1 cellular context compared by ENCODE assay signal in the genomic region with DNA sequence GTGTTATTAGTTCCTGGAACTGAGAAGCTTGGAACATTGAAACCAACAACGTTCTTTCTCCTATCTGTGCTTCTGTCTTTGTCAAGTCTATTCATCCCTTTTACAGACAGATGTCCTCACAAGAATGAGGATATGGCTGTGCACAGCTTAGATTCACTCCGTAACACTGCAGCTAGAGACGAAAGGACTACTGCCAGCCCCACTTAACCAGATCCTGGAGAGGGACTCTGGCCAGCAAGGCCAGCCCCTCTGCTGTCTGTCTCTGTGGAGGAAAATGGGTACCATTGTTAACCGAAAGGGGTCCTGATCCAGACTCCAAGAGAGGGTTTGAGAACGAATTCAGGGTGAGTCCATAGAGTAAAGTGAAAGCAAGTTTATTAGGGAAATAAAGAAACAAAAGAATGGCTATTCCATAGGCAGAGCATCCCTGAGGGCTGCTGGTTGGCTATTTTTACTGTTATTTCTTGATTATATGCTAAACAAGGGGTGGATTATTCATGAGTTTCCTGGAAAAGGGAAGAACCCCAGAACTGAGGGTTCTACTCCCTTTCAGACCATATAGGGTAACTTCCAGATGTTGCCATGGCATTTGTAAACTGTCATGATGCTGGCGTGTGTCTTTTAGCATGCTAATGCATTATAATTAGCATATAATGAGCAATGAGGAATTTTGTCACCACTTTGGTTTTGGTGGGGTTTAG.
TF ChIP-seq lines count a peak whose summit lies in the region.

No MANE protein-coding gene starts in this region.

TF ChIP-seq in GM23338, 12 proteins besides CTCF, POLR2A, EP300 and RAD21:
- TF ChIP-seq EZH2 (IDR thresholded peaks at IDR 0.05; ENCODE audit: low read depth, unreplicated experiment) (no peak), STAT1 (IDR thresholded peaks at IDR 0.05; ENCODE audit: unreplicated experiment) (no peak), JUNB (IDR thresholded peaks at IDR 0.05; ENCODE audit: unreplicated experiment) (no peak)
- TF ChIP-seq, protein P1, sequence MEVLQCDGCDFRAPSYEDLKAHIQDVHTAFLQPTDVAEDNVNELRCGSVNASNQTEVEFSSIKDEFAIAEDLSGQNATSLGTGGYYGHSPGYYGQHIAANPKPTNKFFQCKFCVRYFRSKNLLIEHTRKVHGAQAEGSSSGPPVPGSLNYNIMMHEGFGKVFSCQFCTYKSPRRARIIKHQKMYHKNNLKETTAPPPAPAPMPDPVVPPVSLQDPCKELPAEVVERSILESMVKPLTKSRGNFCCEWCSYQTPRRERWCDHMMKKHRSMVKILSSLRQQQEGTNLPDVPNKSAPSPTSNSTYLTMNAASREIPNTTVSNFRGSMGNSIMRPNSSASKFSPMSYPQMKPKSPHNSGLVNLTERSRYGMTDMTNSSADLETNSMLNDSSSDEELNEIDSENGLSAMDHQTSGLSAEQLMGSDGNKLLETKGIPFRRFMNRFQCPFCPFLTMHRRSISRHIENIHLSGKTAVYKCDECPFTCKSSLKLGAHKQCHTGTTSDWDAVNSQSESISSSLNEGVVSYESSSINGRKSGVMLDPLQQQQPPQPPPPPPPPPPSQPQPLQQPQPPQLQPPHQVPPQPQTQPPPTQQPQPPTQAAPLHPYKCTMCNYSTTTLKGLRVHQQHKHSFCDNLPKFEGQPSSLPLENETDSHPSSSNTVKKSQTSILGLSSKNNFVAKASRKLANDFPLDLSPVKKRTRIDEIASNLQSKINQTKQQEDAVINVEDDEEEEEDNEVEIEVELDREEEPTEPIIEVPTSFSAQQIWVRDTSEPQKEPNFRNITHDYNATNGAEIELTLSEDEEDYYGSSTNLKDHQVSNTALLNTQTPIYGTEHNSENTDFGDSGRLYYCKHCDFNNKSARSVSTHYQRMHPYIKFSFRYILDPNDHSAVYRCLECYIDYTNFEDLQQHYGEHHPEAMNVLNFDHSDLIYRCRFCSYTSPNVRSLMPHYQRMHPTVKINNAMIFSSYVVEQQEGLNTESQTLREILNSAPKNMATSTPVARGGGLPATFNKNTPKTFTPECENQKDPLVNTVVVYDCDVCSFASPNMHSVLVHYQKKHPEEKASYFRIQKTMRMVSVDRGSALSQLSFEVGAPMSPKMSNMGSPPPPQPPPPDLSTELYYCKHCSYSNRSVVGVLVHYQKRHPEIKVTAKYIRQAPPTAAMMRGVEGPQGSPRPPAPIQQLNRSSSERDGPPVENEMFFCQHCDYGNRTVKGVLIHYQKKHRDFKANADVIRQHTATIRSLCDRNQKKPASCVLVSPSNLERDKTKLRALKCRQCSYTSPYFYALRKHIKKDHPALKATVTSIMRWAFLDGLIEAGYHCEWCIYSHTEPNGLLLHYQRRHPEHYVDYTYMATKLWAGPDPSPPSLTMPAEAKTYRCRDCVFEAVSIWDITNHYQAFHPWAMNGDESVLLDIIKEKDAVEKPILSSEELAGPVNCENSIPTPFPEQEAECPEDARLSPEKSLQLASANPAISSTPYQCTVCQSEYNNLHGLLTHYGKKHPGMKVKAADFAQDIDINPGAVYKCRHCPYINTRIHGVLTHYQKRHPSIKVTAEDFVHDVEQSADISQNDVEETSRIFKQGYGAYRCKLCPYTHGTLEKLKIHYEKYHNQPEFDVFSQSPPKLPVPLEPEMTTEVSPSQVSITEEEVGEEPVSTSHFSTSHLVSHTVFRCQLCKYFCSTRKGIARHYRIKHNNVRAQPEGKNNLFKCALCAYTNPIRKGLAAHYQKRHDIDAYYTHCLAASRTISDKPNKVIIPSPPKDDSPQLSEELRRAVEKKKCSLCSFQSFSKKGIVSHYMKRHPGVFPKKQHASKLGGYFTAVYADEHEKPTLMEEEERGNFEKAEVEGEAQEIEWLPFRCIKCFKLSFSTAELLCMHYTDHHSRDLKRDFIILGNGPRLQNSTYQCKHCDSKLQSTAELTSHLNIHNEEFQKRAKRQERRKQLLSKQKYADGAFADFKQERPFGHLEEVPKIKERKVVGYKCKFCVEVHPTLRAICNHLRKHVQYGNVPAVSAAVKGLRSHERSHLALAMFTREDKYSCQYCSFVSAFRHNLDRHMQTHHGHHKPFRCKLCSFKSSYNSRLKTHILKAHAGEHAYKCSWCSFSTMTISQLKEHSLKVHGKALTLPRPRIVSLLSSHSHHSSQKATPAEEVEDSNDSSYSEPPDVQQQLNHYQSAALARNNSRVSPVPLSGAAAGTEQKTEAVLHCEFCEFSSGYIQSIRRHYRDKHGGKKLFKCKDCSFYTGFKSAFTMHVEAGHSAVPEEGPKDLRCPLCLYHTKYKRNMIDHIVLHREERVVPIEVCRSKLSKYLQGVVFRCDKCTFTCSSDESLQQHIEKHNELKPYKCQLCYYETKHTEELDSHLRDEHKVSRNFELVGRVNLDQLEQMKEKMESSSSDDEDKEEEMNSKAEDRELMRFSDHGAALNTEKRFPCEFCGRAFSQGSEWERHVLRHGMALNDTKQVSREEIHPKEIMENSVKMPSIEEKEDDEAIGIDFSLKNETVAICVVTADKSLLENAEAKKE (CRISPR knock-in tag; IDR thresholded peaks at IDR 0.05) = no peak
- TF ChIP-seq, protein P2, sequence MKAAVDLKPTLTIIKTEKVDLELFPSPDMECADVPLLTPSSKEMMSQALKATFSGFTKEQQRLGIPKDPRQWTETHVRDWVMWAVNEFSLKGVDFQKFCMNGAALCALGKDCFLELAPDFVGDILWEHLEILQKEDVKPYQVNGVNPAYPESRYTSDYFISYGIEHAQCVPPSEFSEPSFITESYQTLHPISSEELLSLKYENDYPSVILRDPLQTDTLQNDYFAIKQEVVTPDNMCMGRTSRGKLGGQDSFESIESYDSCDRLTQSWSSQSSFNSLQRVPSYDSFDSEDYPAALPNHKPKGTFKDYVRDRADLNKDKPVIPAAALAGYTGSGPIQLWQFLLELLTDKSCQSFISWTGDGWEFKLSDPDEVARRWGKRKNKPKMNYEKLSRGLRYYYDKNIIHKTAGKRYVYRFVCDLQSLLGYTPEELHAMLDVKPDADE (IDR thresholded peaks at IDR 0.05) = no peak
